In the genomic region with DNA sequence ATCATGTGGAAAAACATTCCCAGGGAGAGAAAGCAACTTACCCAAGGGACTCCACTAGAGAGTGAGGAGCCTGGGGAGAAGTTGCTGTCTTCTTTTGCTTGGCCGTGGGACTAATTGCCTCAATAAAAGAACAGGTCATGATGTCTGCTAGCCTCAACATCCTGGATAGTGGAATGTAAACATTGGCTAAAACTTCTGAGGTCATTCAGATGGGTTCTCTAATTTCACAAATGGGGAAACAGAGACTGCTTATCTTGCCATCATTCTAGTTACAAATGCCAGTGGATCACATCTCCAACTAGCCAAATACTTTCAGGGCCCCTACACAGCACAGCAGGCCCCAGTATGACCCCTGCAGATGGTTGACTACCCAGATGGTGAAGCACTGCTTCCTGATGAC, we compare ENCODE assay signal across 16 cellular contexts. TPM values are rescaled to one million over a fixed set of nuclear protein-coding genes. Genes with fewer than 3 reads are reported as not detected.
DNase-seq lines count a peak whose midpoint lies in the region; FAIRE-seq and TF ChIP-seq lines count a peak whose summit lies in the region.
"Had no signal": no experiment of that assay in that cellular context is flagged by ENCODE, and none has a peak within 500 bp of the region (broad histone marks: within the 10 kb centered on the region; RNA-seq: fewer than 3 reads in every experiment).

No MANE protein-coding gene starts in this region.

- FAIRE-seq in GM12892 (lab: Jason Lieb, UNC) (no peak), urothelium cell line (lab: Jason Lieb, UNC) (no peak)

- peaks cover 26% of the 10 kb centered on the region for H3K4me1 ChIP-seq in fibroblast of lung (ENCODE audit: control insufficient read depth, extremely low read depth, insufficient read depth, low read length)
- peaks cover 0 to 4% (median 0%) of the 10 kb centered on the region in 4 donors for H3K4me1 ChIP-seq in tibial nerve

- peak; percentile 35 for DNase-seq in ELF-1 (ENCODE audit: low read depth, low spot score)
- peak; percentile 93 to 96 for DNase-seq in fibroblast of lung (ENCODE audit: low read depth in 2 of 2)
- peak; percentile 5 for DNase-seq in pons (ENCODE audit: low spot score)
- DNase-seq in tibial nerve (ENCODE audit: low spot score in 2 of 2), result no peak
- no peak for DNase-seq in GM12892 (ENCODE audit: insufficient read length)
- no peak for DNase-seq in urothelium cell line (ENCODE audit: low spot score)
- no peak for DNase-seq in activated naive CD4-positive, alpha-beta T cell treated with Interleukin-2 at 50 U/mL for 16 hours
- DNase-seq: activated T-cell treated with anti-CD3 and anti-CD28 coated beads, Interleukin-2, amount 50 U/mL, for 24 hours; effector CD8-positive, alpha-beta T cell; head of caudate nucleus; left cardiac atrium; natural killer cell; NCI-H345; sigmoid colon; SW 1271 had no signal

- no peaks in the 10 kb centered on the region for H3K79me2 ChIP-seq in fibroblast of lung (ENCODE audit: control insufficient read depth, insufficient read depth, low read length)

- TF ChIP-seq POLR2A in tibial nerve (IDR thresholded peaks at IDR 0.05), result no peak
- TF ChIP-seq POLR2A in GM12892 (IDR thresholded peaks at IDR 0.05; ENCODE audit: low read depth, low read length), result no peak

- H3K9ac ChIP-seq in fibroblast of lung (ENCODE audit: insufficient read depth, low read length), result no peak overlapping the region

- H3K9me3 ChIP-seq in fibroblast of lung (ENCODE audit: control insufficient read depth, insufficient read depth, low read depth, low read length), result no peaks in the 10 kb centered on the region
- no peaks in the 10 kb centered on the region for H3K9me3 ChIP-seq in tibial nerve
- H3K9me3 ChIP-seq: sigmoid colon had no signal

- H3K36me3 ChIP-seq in fibroblast of lung (ENCODE audit: control insufficient read depth, insufficient read depth, low read length), result no peaks in the 10 kb centered on the region
- no peaks in the 10 kb centered on the region for H3K36me3 ChIP-seq in tibial nerve
- H3K36me3 ChIP-seq: sigmoid colon had no signal

- TF ChIP-seq CTCF in fibroblast of lung (conservative IDR thresholded peaks at IDR 0.05 in 1 of 2, IDR thresholded peaks at IDR 0.05 in 1 of 2; ENCODE audit: low read depth in 1 of 2, low read length in 2 of 2) (no peak), tibial nerve (IDR thresholded peaks at IDR 0.05) (no peak)

- H3K4me3 ChIP-seq in fibroblast of lung (replicated peaks in 1 of 4; ENCODE audit: control extremely low read depth in 1 of 4, insufficient read depth in 1 of 4, low read depth in 3 of 4, low read length in 4 of 4) (no peak overlapping the region), tibial nerve (no peak overlapping the region)
- H3K4me3 ChIP-seq: sigmoid colon had no signal

- no peak overlapping the region for H2AFZ ChIP-seq in fibroblast of lung (ENCODE audit: low read length)

- TF ChIP-seq EP300 in tibial nerve (IDR thresholded peaks at IDR 0.05), result no peak

- H3K4me2 ChIP-seq in fibroblast of lung (ENCODE audit: extremely low read depth, insufficient read depth, low read length), result peak overlapping the region; percentile 37

- peak overlapping the region; percentile 64 for H3K27ac ChIP-seq in fibroblast of lung (ENCODE audit: insufficient read depth, low read length)
- H3K27ac ChIP-seq in tibial nerve, result no peak overlapping the region

- H3K27me3 ChIP-seq in fibroblast of lung (ENCODE audit: control insufficient read depth, insufficient read depth, low read length) (no peaks in the 10 kb centered on the region), tibial nerve (no peaks in the 10 kb centered on the region)
- H3K27me3 ChIP-seq: sigmoid colon had no signal

- H4K20me1 ChIP-seq in fibroblast of lung (ENCODE audit: control insufficient read depth, extremely low read depth, insufficient read depth, low read length), result no peaks in the 10 kb centered on the region

- 30 to 54% methylated on average over 1 of the region's 1 CpG for WGBS in tibial nerve, 2 donors

TF ChIP-seq in PFSK-1, 5 proteins besides CTCF, POLR2A, EP300 and RAD21:
- TF ChIP-seq REST (IDR thresholded peaks at IDR 0.05; ENCODE audit: insufficient read depth in 1 of 2, low read depth in 2 of 2, low read length in 2 of 2), result no peak
- TF ChIP-seq SIN3A (IDR thresholded peaks at IDR 0.05; ENCODE audit: borderline replicate concordance, insufficient read depth, low read length), result 0 out of 2 replicates have a peak, but pooled peaks have one; percentile 30

RNA-seq across cellular contexts. Expression of gene PAMR1, which starts 28.4 kb away (rescaled TPM):
- 0.16 TPM for polyA plus RNA-seq in PFSK-1 (2012; ENCODE audit: insufficient read length, low read depth)
- 159 and 189 TPM in 2 replicates for total RNA-seq in fibroblast of lung
- polyA plus RNA-seq in fibroblast of lung, result 120 and 132 TPM in 2 replicates
- polyA plus RNA-seq in fibroblast of lung (2012), result 94.3 and 96.9 TPM in 2 replicates
- 150 and 151 TPM in 2 replicates for polyA minus RNA-seq in fibroblast of lung (ENCODE audit: low replicate concordance)
- total RNA-seq in tibial nerve, result 10 to 100 TPM in 1 of 4 donors, 1 to 10 TPM in 3; 6.9 to 10.8 (median 7.7) TPM
- not detected for polyA plus RNA-seq in GM12892 (2012; ENCODE audit: missing spikeins)
- total RNA-seq: natural killer cell had no signal

Comparison
In these comparisons a context has a peak if more than half of its experiments do, and no peak if none do; other contexts are left out.
1. DNase-seq: peak in ELF-1 (single experiment), fibroblast of lung (2 of 2) and pons (single experiment); none in tibial nerve (0 of 2), GM12892 (single experiment), urothelium cell line (single experiment) and activated naive CD4-positive, alpha-beta T cell treated with Interleukin-2 at 50 U/mL for 16 hours (single experiment).
2. RNA of gene PAMR1, which starts 28.4 kb away (total RNA-seq): 159 to 189 TPM in fibroblast of lung; 6.9 to 10.8 TPM in tibial nerve; every median in the first group is over 10 times any median in the second.